In genomic region chr3:128151758-128152274, GRCh38 we compare ENCODE assay signal across 1 cellular context.
TF ChIP-seq lines count a peak whose summit lies in the region.

No MANE protein-coding gene starts in this region.

TF ChIP-seq in HepG2, 621 proteins besides CTCF, POLR2A, EP300 and RAD21 (continued from another document and continues in another):
- TF ChIP-seq ZNF318 (CRISPR knock-in tag; IDR thresholded peaks at IDR 0.05): peak; percentile 22; the same call in 1 of the 2 replicates
- TF ChIP-seq ZNF746 (CRISPR knock-in tag; IDR thresholded peaks at IDR 0.05): 0 out of 2 replicates have a peak, but pooled peaks have one; percentile 32
- TF ChIP-seq NR2F2 (IDR thresholded peaks at IDR 0.05; ENCODE audit: borderline replicate concordance, low read depth): peak; percentile 45; the same call in 1 of the 2 replicates
- 0 out of 2 replicates have a peak, but pooled peaks have one; percentile 35 for TF ChIP-seq HINFP (CRISPR knock-in tag; IDR thresholded peaks at IDR 0.05; ENCODE audit: low read depth)
- 0 out of 2 replicates have a peak, but pooled peaks have one; percentile 15 for TF ChIP-seq ZNF607 (CRISPR knock-in tag; IDR thresholded peaks at IDR 0.05; ENCODE audit: borderline replicate concordance)
- TF ChIP-seq ETV6 (CRISPR knock-in tag; conservative IDR thresholded peaks at IDR 0.05): no peak
- no peak for TF ChIP-seq GFI1 (CRISPR knock-in tag; IDR thresholded peaks at IDR 0.05; ENCODE audit: borderline replicate concordance)
- TF ChIP-seq ZNF672 (CRISPR knock-in tag; IDR thresholded peaks at IDR 0.05): no peak
- peak; percentile 39; the same call in 1 of the 2 replicates for TF ChIP-seq PATZ1 (CRISPR knock-in tag; IDR thresholded peaks at IDR 0.05)
- TF ChIP-seq ZNF674 (CRISPR knock-in tag; IDR thresholded peaks at IDR 0.05; ENCODE audit: low read depth): no peak
- TF ChIP-seq ZSCAN25 (CRISPR knock-in tag; IDR thresholded peaks at IDR 0.05): no peak
- TF ChIP-seq KLF15 (CRISPR knock-in tag; IDR thresholded peaks at IDR 0.05; ENCODE audit: borderline replicate concordance): no peak
- no peak for TF ChIP-seq ZFAT (CRISPR knock-in tag; conservative IDR thresholded peaks at IDR 0.05)
- peak; percentile 54 for TF ChIP-seq ZFX (CRISPR knock-in tag; IDR thresholded peaks at IDR 0.05; ENCODE audit: low read depth)
- no peak for TF ChIP-seq ZBTB7A (CRISPR knock-in tag; IDR thresholded peaks at IDR 0.05)
- TF ChIP-seq ZNF282 (IDR thresholded peaks at IDR 0.05; ENCODE audit: partially characterized antibody): no peak
- no peak; the same call in 1 of the 2 replicates for TF ChIP-seq ZNF652 (CRISPR knock-in tag; IDR thresholded peaks at IDR 0.05; ENCODE audit: borderline replicate concordance, low read depth)
- no peak for TF ChIP-seq PRPF4 (IDR thresholded peaks at IDR 0.05; ENCODE audit: low read depth, low read length, poor library complexity, severe bottlenecking)
- peak; percentile 75; the same call in 1 of the 2 replicates for TF ChIP-seq FOXO1 (CRISPR knock-in tag; IDR thresholded peaks at IDR 0.05)
- no peak for TF ChIP-seq TBX3 (IDR thresholded peaks at IDR 0.05; ENCODE audit: borderline replicate concordance)
- no peak for TF ChIP-seq NFE2L1 (CRISPR knock-in tag; IDR thresholded peaks at IDR 0.05; ENCODE audit: borderline replicate concordance)
- no peak for TF ChIP-seq ATF3 (CRISPR knock-in tag; IDR thresholded peaks at IDR 0.05)
- peak; percentile 90 for TF ChIP-seq ETV5 (CRISPR knock-in tag; IDR thresholded peaks at IDR 0.05; ENCODE audit: borderline replicate concordance)
- TF ChIP-seq ZZZ3 (CRISPR knock-in tag; IDR thresholded peaks at IDR 0.05; ENCODE audit: borderline replicate concordance): no peak
- 0 out of 2 replicates have a peak, but pooled peaks have one; percentile 34 for TF ChIP-seq ZMAT3 (CRISPR knock-in tag; conservative IDR thresholded peaks at IDR 0.05)
- TF ChIP-seq ATF5 (CRISPR knock-in tag; IDR thresholded peaks at IDR 0.05; ENCODE audit: low read depth): no peak
- TF ChIP-seq RNF2 (conservative IDR thresholded peaks at IDR 0.05; ENCODE audit: low read depth): peak; percentile 77
- TF ChIP-seq BHLHE40 (IDR thresholded peaks at IDR 0.05; ENCODE audit: low read length): no peak
- TF ChIP-seq MXD3 (CRISPR knock-in tag; IDR thresholded peaks at IDR 0.05): 0 out of 2 replicates have a peak, but pooled peaks have one; percentile 36
- no peak for TF ChIP-seq ZNF333 (CRISPR knock-in tag; IDR thresholded peaks at IDR 0.05; ENCODE audit: borderline replicate concordance)
- no peak for TF ChIP-seq PHB2 (IDR thresholded peaks at IDR 0.05; ENCODE audit: partially characterized antibody)
- no peak for TF ChIP-seq ZNF367 (CRISPR knock-in tag; IDR thresholded peaks at IDR 0.05; ENCODE audit: borderline replicate concordance)
- no peak for TF ChIP-seq ZNF839 (CRISPR knock-in tag; IDR thresholded peaks at IDR 0.05; ENCODE audit: borderline replicate concordance)
- TF ChIP-seq ZNF552 (CRISPR knock-in tag; IDR thresholded peaks at IDR 0.05; ENCODE audit: borderline replicate concordance): no peak
- TF ChIP-seq GMEB2 (CRISPR knock-in tag; IDR thresholded peaks at IDR 0.05; ENCODE audit: low read depth): no peak
- no peak for TF ChIP-seq SMARCE1 (IDR thresholded peaks at IDR 0.05; ENCODE audit: borderline replicate concordance)
- no peak for TF ChIP-seq ZNF615 (CRISPR knock-in tag; IDR thresholded peaks at IDR 0.05; ENCODE audit: borderline replicate concordance)
- no peak for TF ChIP-seq SNAPC5 (CRISPR knock-in tag; IDR thresholded peaks at IDR 0.05; ENCODE audit: borderline replicate concordance)
- no peak for TF ChIP-seq ZNF790 (CRISPR knock-in tag; IDR thresholded peaks at IDR 0.05; ENCODE audit: borderline replicate concordance)
- no peak; the same call in 1 of the 2 replicates for TF ChIP-seq SIX1 (CRISPR knock-in tag; IDR thresholded peaks at IDR 0.05; ENCODE audit: borderline replicate concordance)
- TF ChIP-seq NPAS2 (CRISPR knock-in tag; IDR thresholded peaks at IDR 0.05; ENCODE audit: borderline replicate concordance): no peak
- TF ChIP-seq AGO2 (optimal IDR thresholded peaks at IDR 0.05; ENCODE audit: low read depth, low read length): no peak
- no peak for TF ChIP-seq HMGA1 (CRISPR knock-in tag; conservative IDR thresholded peaks at IDR 0.05)
- TF ChIP-seq ZNF276 (CRISPR knock-in tag; IDR thresholded peaks at IDR 0.05; ENCODE audit: low read depth): no peak
- peak; percentile 79; the same call in 1 of the 2 replicates for TF ChIP-seq MIER3 (CRISPR knock-in tag; IDR thresholded peaks at IDR 0.05; ENCODE audit: borderline replicate concordance)
- peak; percentile 68; the same call in 1 of the 2 replicates for TF ChIP-seq ZNF414 (CRISPR knock-in tag; IDR thresholded peaks at IDR 0.05)
- TF ChIP-seq ATF4 (CRISPR knock-in tag; IDR thresholded peaks at IDR 0.05): no peak
